ENCODE assay signal across 11 cellular contexts in the genomic region with DNA sequence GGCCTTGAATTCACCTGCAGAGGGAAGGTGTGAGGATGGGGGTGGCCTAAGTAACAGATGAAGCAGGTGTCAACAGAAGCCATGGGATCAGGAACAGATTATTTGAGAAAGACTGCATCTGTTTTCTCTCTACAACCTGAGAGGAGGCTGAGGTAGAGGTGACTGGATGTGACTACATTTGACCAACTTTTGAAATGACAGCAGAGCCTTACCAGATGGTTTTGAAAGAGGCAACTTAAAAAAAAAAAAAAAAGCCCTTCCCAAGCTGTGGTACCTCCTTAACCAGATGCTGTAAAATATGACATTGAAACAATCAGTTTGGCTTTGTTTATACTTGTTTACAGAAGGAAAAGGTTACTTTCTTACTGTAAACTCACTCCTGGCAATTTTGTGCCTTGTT.
DNase-seq lines count a peak whose midpoint lies in the region; ATAC-seq and TF ChIP-seq lines count a peak whose summit lies in the region.
"Had no signal": no experiment of that assay in that cellular context is flagged by ENCODE, and none has a peak within 500 bp of the region (broad histone marks: within the 10 kb centered on the region; RNA-seq: fewer than 3 reads in every experiment).

No MANE protein-coding gene starts in this region.

- no peak for TF ChIP-seq CTCF in body of pancreas (IDR thresholded peaks at IDR 0.05)

- H3K9me3 Mint-ChIP-seq in activated CD4-positive, alpha-beta T cell treated with anti-CD3 and anti-CD28 coated beads for 36 hours (ENCODE audit: low read depth) = peaks cover 5% of the 10 kb centered on the region
- H3K9me3 Mint-ChIP-seq in stimulated activated naive CD8-positive, alpha-beta T cell treated with anti-CD3 and anti-CD28 coated beads, Interleukin-15, amount 100 ng/mL, for 72 hours = peaks cover 5 to 7% of the 10 kb centered on the region in 2 donors

- intact Hi-C loops in activated CD4-positive, alpha-beta T cell treated with anti-CD3 and anti-CD28 coated beads for 36 hours (cut with DNase I, micrococcal nuclease) = no loop called here
- intact Hi-C loops in body of pancreas (cut with DNase I) = loop anchor here (10.0 kb wide), 1 partner anchor 117 kb away; no protein-coding TSS in a partner anchor

- no peak overlapping the region for H3K27ac Mint-ChIP-seq in activated CD4-positive, alpha-beta T cell treated with anti-CD3 and anti-CD28 coated beads for 36 hours
- H3K27ac Mint-ChIP-seq in stimulated activated naive CD8-positive, alpha-beta T cell treated with anti-CD3 and anti-CD28 coated beads, Interleukin-15, amount 100 ng/mL, for 72 hours = no peak overlapping the region
- H3K27ac Mint-ChIP-seq in T-helper 17 cell = no peak overlapping the region

- no peaks in the 10 kb centered on the region for H3K9me3 ChIP-seq in T-helper 17 cell (ENCODE audit: control insufficient read depth, low read length, poor library complexity, severe bottlenecking)
- H3K9me3 ChIP-seq in body of pancreas = no peaks in the 10 kb centered on the region
- H3K9me3 ChIP-seq: SJSA1 had no signal

- no peaks in the 10 kb centered on the region for H3K27me3 ChIP-seq in body of pancreas
- H3K27me3 ChIP-seq: SJSA1 had no signal

- CTCF ChIA-PET in activated CD4-positive, alpha-beta T cell treated with anti-CD3 and anti-CD28 coated beads for 36 hours (lab: Charles Lee) = no interaction called here

- peaks cover 1% of the 10 kb centered on the region for H3K27me3 Mint-ChIP-seq in activated CD4-positive, alpha-beta T cell treated with anti-CD3 and anti-CD28 coated beads for 36 hours
- H3K27me3 Mint-ChIP-seq in stimulated activated naive CD8-positive, alpha-beta T cell treated with anti-CD3 and anti-CD28 coated beads, Interleukin-15, amount 100 ng/mL, for 72 hours = peaks cover 7% of the 10 kb centered on the region
- H3K27me3 Mint-ChIP-seq in T-helper 17 cell = peaks cover 7% of the 10 kb centered on the region

- POLR2A ChIA-PET in activated CD4-positive, alpha-beta T cell treated with anti-CD3 and anti-CD28 coated beads for 36 hours (lab: Charles Lee) = no interaction called here

- no peak overlapping the region for H3K4me3 Mint-ChIP-seq in activated CD4-positive, alpha-beta T cell treated with anti-CD3 and anti-CD28 coated beads for 36 hours
- no peak overlapping the region for H3K4me3 Mint-ChIP-seq in stimulated activated naive CD8-positive, alpha-beta T cell treated with anti-CD3 and anti-CD28 coated beads, Interleukin-15, amount 100 ng/mL, for 72 hours
- no peak overlapping the region for H3K4me3 Mint-ChIP-seq in T-helper 17 cell

- no peak for TF ChIP-seq POLR2A in body of pancreas (IDR thresholded peaks at IDR 0.05)

- no peak overlapping the region for H3K27ac ChIP-seq in body of pancreas

- peak; percentile 23 for ATAC-seq in activated CD4-positive, alpha-beta T cell treated with anti-CD3 and anti-CD28 coated beads for 36 hours
- peak; percentile 50 for ATAC-seq in HG02588 (IDR thresholded peaks at IDR 0.05; ENCODE audit: unreplicated experiment)
- peak; percentile 34 for ATAC-seq in HG03565 (IDR thresholded peaks at IDR 0.05; ENCODE audit: unreplicated experiment)
- ATAC-seq in stimulated activated naive CD8-positive, alpha-beta T cell treated with anti-CD3 and anti-CD28 coated beads, Interleukin-15, amount 100 ng/mL, for 72 hours = peak; percentile 33
- no peak for ATAC-seq in T-helper 17 cell
- no peak for ATAC-seq in body of pancreas
- ATAC-seq: A549 had no signal

- H3K4me1 ChIP-seq in body of pancreas = peaks cover 8% of the 10 kb centered on the region

- DNase-seq in activated CD4-positive, alpha-beta T cell treated with anti-CD3 and anti-CD28 coated beads for 36 hours = no peak
- DNase-seq in activated CD4-positive, alpha-beta T cell treated with anti-CD3 and anti-CD28 coated beads, Interleukin-2, amount 50 U/mL, for 4 hours = no peak
- DNase-seq in stimulated activated naive CD8-positive, alpha-beta T cell treated with anti-CD3 and anti-CD28 coated beads, Interleukin-15, amount 100 ng/mL, for 72 hours = no peak
- DNase-seq in SW480 (ENCODE audit: low spot score) = no peak
- no peak for DNase-seq in T-helper 17 cell
- no peak for DNase-seq in body of pancreas
- DNase-seq: mesendoderm had no signal

- no peaks in the 10 kb centered on the region for H3K36me3 Mint-ChIP-seq in activated CD4-positive, alpha-beta T cell treated with anti-CD3 and anti-CD28 coated beads for 36 hours (ENCODE audit: low read depth)
- H3K36me3 Mint-ChIP-seq in T-helper 17 cell (ENCODE audit: low read depth) = peaks cover under 1% of the 10 kb centered on the region

- no peaks in the 10 kb centered on the region for H3K36me3 ChIP-seq in body of pancreas (replicated peaks in 1 of 2; ENCODE audit: insufficient read depth in 1 of 2, low read depth in 2 of 2)

- no peak overlapping the region for H3K4me3 ChIP-seq in body of pancreas
- H3K4me3 ChIP-seq: A549, SJSA1 had no signal

- H3K4me1 Mint-ChIP-seq in activated CD4-positive, alpha-beta T cell treated with anti-CD3 and anti-CD28 coated beads for 36 hours = peaks cover 4% of the 10 kb centered on the region
- peaks cover 6% of the 10 kb centered on the region for H3K4me1 Mint-ChIP-seq in stimulated activated naive CD8-positive, alpha-beta T cell treated with anti-CD3 and anti-CD28 coated beads, Interleukin-15, amount 100 ng/mL, for 72 hours
- H3K4me1 Mint-ChIP-seq in T-helper 17 cell = peaks cover 2% of the 10 kb centered on the region

Comparison
In these comparisons a context has a peak if more than half of its experiments do, and no peak if none do; other contexts are left out.
1. ATAC-seq: peak in activated CD4-positive, alpha-beta T cell treated with anti-CD3 and anti-CD28 coated beads for 36 hours (single experiment), HG02588 (single experiment), HG03565 (single experiment) and stimulated activated naive CD8-positive, alpha-beta T cell treated with anti-CD3 and anti-CD28 coated beads, Interleukin-15, amount 100 ng/mL, for 72 hours (single experiment); none in T-helper 17 cell (single experiment) and body of pancreas (single experiment).